In the genomic region with DNA sequence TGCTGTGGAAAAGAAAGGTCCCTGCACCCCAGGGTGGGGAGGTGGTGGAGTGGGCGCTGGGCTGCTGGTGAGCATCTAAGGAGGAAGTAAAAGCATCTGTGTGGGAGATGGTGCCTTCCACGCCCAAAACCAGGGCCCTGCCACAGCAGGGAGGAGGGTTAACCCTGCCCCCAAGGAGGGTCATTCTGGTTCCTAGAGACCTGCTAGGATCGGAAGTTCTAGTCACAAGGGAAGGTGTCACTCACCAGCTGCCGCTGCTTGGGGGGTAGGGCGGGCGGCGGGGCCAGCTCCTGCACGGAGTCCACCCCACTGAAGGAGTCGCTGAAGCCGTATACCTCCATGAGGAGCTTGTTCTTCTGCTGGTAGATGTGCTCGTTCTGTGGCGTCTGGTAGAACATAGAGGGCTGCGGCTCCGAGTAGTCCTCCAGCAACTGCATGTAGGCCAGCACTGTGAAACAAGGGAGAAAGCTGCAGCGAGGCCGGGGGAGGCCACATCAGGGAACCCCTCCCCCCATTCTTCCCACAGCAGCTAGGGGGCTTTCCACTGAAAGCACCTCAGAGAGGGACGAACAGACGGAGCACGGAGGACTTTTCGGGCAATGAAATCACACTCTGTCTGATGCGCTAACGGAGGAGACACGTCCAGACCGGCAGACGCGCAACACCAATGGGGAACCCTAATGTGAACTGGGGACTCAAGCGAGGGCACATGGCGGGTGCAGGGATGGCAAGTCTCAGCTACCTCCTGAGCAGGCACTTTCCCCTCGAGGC, we compare ENCODE assay signal across 9 cellular contexts.
A peak's percentile ranks its signal among the peaks of the same experiment; 100 is the strongest.
DNase-seq lines count a peak whose midpoint lies in the region; ATAC-seq lines count a peak whose summit lies in the region.
"Had no signal": no experiment of that assay in that cellular context is flagged by ENCODE, and none has a peak within 500 bp of the region (broad histone marks: within the 10 kb centered on the region; RNA-seq: fewer than 3 reads in every experiment).

No MANE protein-coding gene starts in this region.

- H3K27me3 ChIP-seq in HAP-1 (ENCODE audit: low read depth): no peaks in the 10 kb centered on the region

- H3K4me1 Mint-ChIP-seq in activated T-cell treated with anti-CD3 and anti-CD28 coated beads, Interleukin-2, amount 50 U/mL, for 24 hours (ENCODE audit: low read depth): peaks cover 10% of the 10 kb centered on the region

- no peaks in the 10 kb centered on the region for H3K9me3 ChIP-seq in HAP-1

- peak overlapping the region; percentile 57 for H3K27ac Mint-ChIP-seq in activated T-cell treated with anti-CD3 and anti-CD28 coated beads, Interleukin-2, amount 50 U/mL, for 24 hours

- H3K9me3 Mint-ChIP-seq in activated T-cell treated with anti-CD3 and anti-CD28 coated beads, Interleukin-2, amount 50 U/mL, for 24 hours: no peaks in the 10 kb centered on the region

- H3K27me3 Mint-ChIP-seq in activated T-cell treated with anti-CD3 and anti-CD28 coated beads, Interleukin-2, amount 50 U/mL, for 24 hours: no peaks in the 10 kb centered on the region

- in situ Hi-C loops in HAP-1 (cut with MboI; ENCODE audit: low sequenced_read_pairs): no loop called here

- ATAC-seq in HG03103 (IDR thresholded peaks at IDR 0.05; ENCODE audit: low read depth, unreplicated experiment) (peak; percentile 53), HG02973 (IDR thresholded peaks at IDR 0.05; ENCODE audit: unreplicated experiment) (no peak)

- DNase-seq in activated T-cell treated with anti-CD3 and anti-CD28 coated beads, Interleukin-2, amount 50 U/mL, for 24 hours: no peak
- no peak for DNase-seq in activated T-cell treated with anti-CD3 and anti-CD28 coated beads, Interleukin-2, amount 50 U/mL, for 48 hours
- DNase-seq in activated gamma-delta T cell treated with Interleukin-2 at 50 U/mL for 16 hours (peak; percentile 24), substantia nigra (lab: John Stamatoyannopoulos, UW) (peak in 3 of 49 donors; percentile 24 to 43 (median 28)), HAP-1 (ENCODE audit: low spot score in 2 of 2) (no peak), superior temporal gyrus (ENCODE audit: extremely low spot score) (no peak)
- DNase-seq: stimulated activated CD4-positive, alpha-beta T cell treated with anti-CD3 and anti-CD28 coated beads, Interleukin-4, amount 100 ng/mL, for 1 hour had no signal

- H3K36me3 ChIP-seq in HAP-1 (replicated peaks): peaks cover 42% of the 10 kb centered on the region

- H3K4me3 ChIP-seq in HAP-1: no peak overlapping the region

- peaks cover 99% of the 10 kb centered on the region for H3K36me3 Mint-ChIP-seq in activated T-cell treated with anti-CD3 and anti-CD28 coated beads, Interleukin-2, amount 50 U/mL, for 24 hours (ENCODE audit: low read depth)

- H3K4me1 ChIP-seq in HAP-1: no peaks in the 10 kb centered on the region

- peak overlapping the region; percentile 27 for H3K27ac ChIP-seq in substantia nigra (ENCODE audit: low read depth, low read length, poor library complexity, severe bottlenecking)

- H3K4me3 Mint-ChIP-seq in activated T-cell treated with anti-CD3 and anti-CD28 coated beads, Interleukin-2, amount 50 U/mL, for 24 hours: no peak overlapping the region
